ENCODE assay signal across 8 cellular contexts in the genomic region with DNA sequence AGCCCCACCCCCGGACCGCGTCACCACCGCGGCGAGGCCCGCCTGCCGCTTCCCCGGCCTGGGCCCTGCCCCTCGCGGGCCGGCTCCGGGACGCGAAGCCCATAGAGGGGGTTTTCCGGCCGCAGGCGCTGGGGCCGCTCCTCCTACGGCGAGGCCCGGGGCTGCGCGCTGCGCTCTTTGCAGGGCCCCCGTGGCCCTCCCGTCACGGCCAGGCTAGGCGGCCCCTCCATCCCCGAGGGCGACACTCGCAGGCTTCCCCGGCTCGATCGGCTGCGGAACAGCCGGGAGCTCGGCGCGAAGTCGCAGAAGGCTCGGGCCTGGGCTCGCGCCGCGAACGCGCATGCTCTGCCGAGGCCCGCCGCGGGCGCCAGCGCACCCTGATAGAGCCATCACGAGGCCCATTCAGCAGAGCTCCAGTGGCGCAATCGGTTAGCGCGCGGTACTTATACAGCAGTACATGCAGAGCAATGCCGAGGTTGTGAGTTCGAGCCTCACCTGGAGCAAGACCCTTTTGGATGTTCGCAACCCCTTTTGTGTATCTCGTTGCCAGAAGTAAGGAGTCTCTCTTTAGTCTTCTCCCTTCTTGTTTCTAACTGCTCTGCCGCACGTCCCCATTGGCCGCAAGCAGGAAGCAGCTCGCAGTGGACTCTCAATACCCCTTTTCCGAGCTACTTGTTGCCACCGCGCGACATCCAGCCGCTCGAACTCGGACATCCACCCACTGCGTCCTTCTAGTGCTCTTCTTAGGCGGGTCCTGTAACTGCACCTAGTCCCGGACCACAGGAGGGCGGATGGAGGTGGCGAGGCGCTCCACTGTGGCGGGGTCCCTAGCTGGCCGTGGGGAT.
DNase-seq lines count a peak whose midpoint lies in the region; ATAC-seq and TF ChIP-seq lines count a peak whose summit lies in the region.

No MANE protein-coding gene starts in this region.

- peak overlapping the region; percentile 62 for H3K4me3 ChIP-seq in AG10803 (ENCODE audit: low read length)

- DNase-seq in AG10803 (ENCODE audit: low read depth) (peak; percentile 96), NCI-H345 treated with DMSO at 0.1 percent for 48 hours (lab: John Stamatoyannopoulos, UW; ENCODE audit: unreplicated experiment) (peak; percentile 79), cerebellar cortex (ENCODE audit: low spot score) (peak; percentile 94), kidney glomerular epithelial cell (lab: John Stamatoyannopoulos, UW) (peak; percentile 88)
- DNase-seq in stimulated activated CD4-positive, alpha-beta T cell treated with anti-CD3 and anti-CD28 coated beads, Interleukin-15, amount 100 ng/mL, for 48 hours (ENCODE audit: low read depth in 2 of 2): peak; percentile 91

- ATAC-seq in GM19025 (IDR thresholded peaks at IDR 0.05; ENCODE audit: low read depth, unreplicated experiment): peak; percentile 80
- peak; percentile 72 for ATAC-seq in HG03342 (IDR thresholded peaks at IDR 0.05; ENCODE audit: unreplicated experiment)
- ATAC-seq in activated CD4-positive, CD25-positive, alpha-beta regulatory T cell treated with anti-CD3 and anti-CD28 coated beads, Interleukin-2, amount 50 U/mL, for 24 hours: peak; percentile 83 to 85

- TF ChIP-seq CTCF in AG10803 (conservative IDR thresholded peaks at IDR 0.05; ENCODE audit: low read length): no peak

Comparison
In these comparisons a context has a peak if more than half of its experiments do, and no peak if none do; other contexts are left out.
1. Peak in every context shown above with its lines: DNase-seq, ATAC-seq and H3K4me3 ChIP-seq.